21 cellular contexts compared by ENCODE assay signal in the genomic region with DNA sequence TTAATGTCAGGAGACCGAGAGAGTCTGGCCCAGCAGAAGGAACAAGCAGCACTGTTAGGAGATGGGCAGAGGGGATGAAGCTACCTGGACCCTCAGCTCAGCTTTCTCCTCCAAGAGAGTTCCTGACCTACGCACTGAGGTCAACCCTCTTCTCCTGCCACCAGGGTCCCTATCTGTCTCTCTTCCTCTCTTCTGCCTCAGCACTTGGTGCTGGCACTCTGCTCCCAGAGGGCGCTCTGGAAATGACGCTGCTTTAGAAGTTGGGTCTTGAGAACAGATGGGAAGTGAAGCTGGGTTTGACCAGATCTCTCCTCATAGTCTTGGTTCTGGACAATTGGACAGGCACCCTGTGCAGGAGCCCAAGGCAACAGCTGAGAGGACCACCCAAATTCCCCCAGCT.
"Had no signal": no experiment of that assay in that cellular context is flagged by ENCODE, and none has a peak within 500 bp of the region (broad histone marks: within the 10 kb centered on the region; RNA-seq: fewer than 3 reads in every experiment).

No MANE protein-coding gene starts in this region.

- H3K9me3 Mint-ChIP-seq: activated CD4-positive, alpha-beta memory T cell treated with anti-CD3 and anti-CD28 coated beads for 36 hours; activated CD4-positive, alpha-beta T cell treated with anti-CD3 and anti-CD28 coated beads, Interleukin-2, amount 10 ng/mL, durations not matched to agents 7 days and 5 days; activated naive CD4-positive, alpha-beta T cell treated with anti-CD3 and anti-CD28 coated beads for 36 hours; activated T-cell treated with anti-CD3 and anti-CD28 coated beads, Interleukin-2, amount 50 U/mL, for 4 hours; central memory CD8-positive, alpha-beta T cell had no signal

- H3K36me3 Mint-ChIP-seq: activated CD4-positive, alpha-beta memory T cell treated with anti-CD3 and anti-CD28 coated beads for 36 hours; activated naive CD8-positive, alpha-beta T cell had no signal

- H3K27ac Mint-ChIP-seq: activated CD4-positive, alpha-beta memory T cell treated with anti-CD3 and anti-CD28 coated beads for 36 hours; activated CD4-positive, alpha-beta T cell treated with anti-CD3 and anti-CD28 coated beads, Interleukin-2, amount 10 ng/mL, durations not matched to agents 7 days and 5 days; activated naive CD4-positive, alpha-beta T cell treated with anti-CD3 and anti-CD28 coated beads for 36 hours; activated naive CD8-positive, alpha-beta T cell; T-helper 17 cell had no signal

- H3K4me3 Mint-ChIP-seq: activated CD4-positive, alpha-beta memory T cell treated with anti-CD3 and anti-CD28 coated beads for 36 hours; activated CD4-positive, alpha-beta T cell treated with anti-CD3 and anti-CD28 coated beads, Interleukin-2, amount 10 ng/mL, durations not matched to agents 7 days and 5 days; activated naive CD4-positive, alpha-beta T cell treated with anti-CD3 and anti-CD28 coated beads for 36 hours; activated naive CD8-positive, alpha-beta T cell; activated T-cell treated with anti-CD3 and anti-CD28 coated beads, Interleukin-2, amount 50 U/mL, for 4 hours; brain; central memory CD8-positive, alpha-beta T cell; T-helper 17 cell had no signal

- ATAC-seq: activated T-cell treated with anti-CD3 and anti-CD28 coated beads, Interleukin-2, amount 50 U/mL, for 4 hours; T-helper 17 cell had no signal

- H3K27me3 Mint-ChIP-seq: activated CD4-positive, alpha-beta memory T cell treated with anti-CD3 and anti-CD28 coated beads for 36 hours; brain; central memory CD8-positive, alpha-beta T cell had no signal

- DNase-seq: activated CD4-positive, alpha-beta memory T cell treated with anti-CD3 and anti-CD28 coated beads for 36 hours; activated CD4-positive, alpha-beta T cell treated with anti-CD3 and anti-CD28 coated beads, Interleukin-2, amount 10 ng/mL, durations not matched to agents 7 days and 5 days; activated CD4-positive, CD25-positive, alpha-beta regulatory T cell; activated CD8-positive, alpha-beta memory T cell treated with anti-CD3 and anti-CD28 coated beads for 24 hours; activated gamma-delta T cell; activated naive CD4-positive, alpha-beta T cell treated with anti-CD3 and anti-CD28 coated beads for 36 hours; activated T-cell treated with anti-CD3 and anti-CD28 coated beads, Interleukin-2, amount 50 U/mL, for 4 hours; amygdala; Karpas-422; MM.1S; NCI-H1436 treated with DMSO at 0.1 percent for 48 hours; NCI-H187; NCI-H2081; NCI-H226; NCI-H510A treated with DMSO at 0.1 percent for 48 hours; SHP77 treated with DMSO at 0.1 percent for 48 hours; T-helper 17 cell; T-helper 9 cell had no signal

- H3K4me1 Mint-ChIP-seq: activated CD4-positive, alpha-beta T cell treated with anti-CD3 and anti-CD28 coated beads, Interleukin-2, amount 10 ng/mL, durations not matched to agents 7 days and 5 days; central memory CD8-positive, alpha-beta T cell; T-helper 17 cell had no signal
